In genomic region chr6:80234411-80234810, GRCh38 we compare ENCODE assay signal across 25 cellular contexts.
"Had no signal": no experiment of that assay in that cellular context is flagged by ENCODE, and none has a peak within 500 bp of the region (broad histone marks: within the 10 kb centered on the region; RNA-seq: fewer than 3 reads in every experiment).

No MANE protein-coding gene starts in this region.

- DNase-seq: Kasumi-1, MM.1S, NCI-H1048, NCI-H1105, NCI-H1417, NCI-H1436 treated with DMSO at 0.1 percent for 48 hours, NCI-H1694, NCI-H187 treated with DMSO at 0.1 percent for 48 hours, NCI-H2081, NCI-H2171, NCI-H226, NCI-H446, NCI-H510A, NCI-H524 treated with DMSO at 0.1 percent for 48 hours, NCI-H69, NCI-H774, Right ventricle myocardium superior, RPMI8226, SIG-M5 had no signal

- H3K9me3 ChIP-seq: SJSA1 had no signal

- H3K27me3 Mint-ChIP-seq: IgD-negative memory B cell had no signal

- H3K27ac Mint-ChIP-seq: IgD-negative memory B cell had no signal

- H3K27ac ChIP-seq: KMS-11, SJSA1, SK-N-MC had no signal

- H3K4me1 Mint-ChIP-seq: IgD-negative memory B cell had no signal

- H3K4me3 Mint-ChIP-seq: IgD-negative memory B cell had no signal

- ATAC-seq: HepG2, K562 had no signal

- H3K4me3 ChIP-seq: K562, SJSA1, SK-N-MC had no signal

- H3K36me3 ChIP-seq: SJSA1 had no signal

- H3K27me3 ChIP-seq: SJSA1 had no signal
